Comparison of ENCODE assay signal across 7 cellular contexts in genomic region chr4:147076728-147077127, GRCh38.
"Had no signal": no experiment of that assay in that cellular context is flagged by ENCODE, and none has a peak within 500 bp of the region (broad histone marks: within the 10 kb centered on the region; RNA-seq: fewer than 3 reads in every experiment).

No MANE protein-coding gene starts in this region.

- H3K4me1 ChIP-seq: HAP-1 had no signal

- H3K4me3 Mint-ChIP-seq: HFFc6 had no signal

- ATAC-seq: K562 had no signal

- H3K4me3 ChIP-seq: GM23248, HAP-1, K562 had no signal

- H3K27ac Mint-ChIP-seq: HFFc6 had no signal

- H2AFZ ChIP-seq: GM23248 had no signal

- H3K36me3 ChIP-seq: HAP-1 had no signal

- H3K9me3 Mint-ChIP-seq: HFFc6 had no signal

- H3K9ac ChIP-seq: GM23248 had no signal

- H3K27ac ChIP-seq: GM23248 had no signal

- H3K9me3 ChIP-seq: HAP-1 had no signal

- DNase-seq: GM23248, H7, HFFc6, IMR-90 had no signal

- FAIRE-seq: HTR-8/SVneo, K562 had no signal
